8 cellular contexts compared by ENCODE assay signal in the genomic region with DNA sequence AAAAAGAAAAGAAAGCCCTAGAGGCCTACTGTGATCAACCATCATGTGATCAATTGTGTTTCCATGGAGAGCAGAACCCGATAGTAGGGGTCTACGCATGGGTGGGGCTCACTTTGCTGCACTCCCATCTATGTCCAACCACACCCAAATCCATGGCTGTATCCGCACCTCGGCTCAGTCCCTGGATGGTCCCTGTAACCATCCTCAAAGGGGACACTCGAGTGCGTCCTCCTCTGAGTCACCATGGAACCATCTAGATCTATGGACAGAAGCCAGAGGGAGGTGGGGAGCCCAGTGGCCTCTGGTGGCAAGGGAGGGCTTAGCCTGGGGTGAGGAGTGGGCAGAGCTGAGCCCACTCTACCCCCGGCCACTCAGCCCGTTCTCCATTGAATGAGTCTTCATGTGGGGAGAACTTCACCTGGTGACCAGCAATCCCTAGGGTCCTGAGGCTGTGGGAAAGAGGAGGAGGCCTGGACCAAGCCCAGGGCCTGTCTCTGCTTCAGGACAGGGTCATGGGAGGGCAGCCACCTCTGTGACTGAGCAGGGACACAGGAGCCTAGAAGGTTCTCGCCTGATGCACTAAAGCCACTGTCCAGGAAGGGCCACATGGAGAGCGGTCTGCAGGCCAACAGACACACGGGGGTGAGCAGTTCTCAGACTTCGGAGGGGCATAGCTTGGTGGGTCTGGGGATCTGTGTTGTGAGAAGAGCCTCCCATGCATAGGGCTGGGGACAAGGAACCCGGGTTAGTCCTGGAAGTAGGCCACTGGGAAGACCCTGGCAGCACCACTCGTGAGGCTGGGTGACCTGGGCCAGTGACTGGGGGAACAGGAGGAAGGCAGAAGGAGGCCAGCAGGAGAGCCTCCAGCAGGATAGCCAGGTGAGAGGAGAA. TPM values are rescaled to one million over a fixed set of nuclear protein-coding genes. Genes with fewer than 3 reads are reported as not detected.
DNase-seq lines count a peak whose midpoint lies in the region; ATAC-seq and TF ChIP-seq lines count a peak whose summit lies in the region.

No MANE protein-coding gene starts in this region.

- DNase-seq in effector memory CD4-positive, alpha-beta T cell: no peak
- DNase-seq in foreskin melanocyte: no peak
- no peak for DNase-seq in NCI-H2029 (lab: John Stamatoyannopoulos, UW)

- no peaks in the 10 kb centered on the region for H3F3A ChIP-seq in OCI-LY1 (ENCODE audit: insufficient read depth, low read length)
- H3F3A ChIP-seq in neural cell (ENCODE audit: insufficient read depth, low read length, poor library complexity, severe bottlenecking): no peaks in the 10 kb centered on the region

- H3K9me3 ChIP-seq in OCI-LY1 (ENCODE audit: low read length) (no peaks in the 10 kb centered on the region), neural cell (ENCODE audit: low read length) (no peaks in the 10 kb centered on the region)
- no peaks in the 10 kb centered on the region for H3K9me3 ChIP-seq in effector memory CD4-positive, alpha-beta T cell (ENCODE audit: control insufficient read depth, low read length)

- H3K9ac ChIP-seq in OCI-LY1 (ENCODE audit: low read length) (peak overlapping the region; percentile 79; the same call in 1 of the 2 replicates), neural cell (ENCODE audit: low read length) (peak overlapping the region; percentile 43)

- H3K79me2 ChIP-seq in OCI-LY1 (ENCODE audit: insufficient read depth, low read length) (no peaks in the 10 kb centered on the region), neural cell (replicated peaks; ENCODE audit: insufficient read depth, low read length) (no peaks in the 10 kb centered on the region)

- H3K4me3 ChIP-seq in OCI-LY1 (ENCODE audit: low read depth, low read length, poor library complexity, severe bottlenecking) (peak overlapping the region; percentile 74), neural cell (ENCODE audit: low read length) (peak overlapping the region; percentile 69)
- peak overlapping the region; percentile 90 for H3K4me3 ChIP-seq in effector memory CD4-positive, alpha-beta T cell (ENCODE audit: insufficient read depth, low read depth, low read length, poor library complexity, severe bottlenecking)

- no peak for TF ChIP-seq RAD21 in neural cell (conservative IDR thresholded peaks at IDR 0.05)

- no peaks in the 10 kb centered on the region for H3K9me2 ChIP-seq in OCI-LY1 (ENCODE audit: low read depth, low read length)
- H3K9me2 ChIP-seq in neural cell (ENCODE audit: insufficient read depth, low read length): no peaks in the 10 kb centered on the region

- no peaks in the 10 kb centered on the region for H3K27me3 ChIP-seq in OCI-LY1 (ENCODE audit: insufficient read depth, low read length)
- H3K27me3 ChIP-seq in effector memory CD4-positive, alpha-beta T cell (replicated peaks; ENCODE audit: control insufficient read depth, insufficient read depth, low read length, poor library complexity, severe bottlenecking): no peaks in the 10 kb centered on the region
- peaks cover 46% of the 10 kb centered on the region for H3K27me3 ChIP-seq in neural cell (ENCODE audit: insufficient read depth, low read depth, low read length)

- peak overlapping the region; percentile 78; the same call in 1 of the 2 replicates for H2AFZ ChIP-seq in OCI-LY1 (ENCODE audit: low read length)
- H2AFZ ChIP-seq in neural cell (ENCODE audit: low read depth, low read length): no peak overlapping the region

- H3K4me2 ChIP-seq in OCI-LY1 (ENCODE audit: low read length): peak overlapping the region; percentile 73
- no peak overlapping the region for H3K4me2 ChIP-seq in neural cell (ENCODE audit: low read length)

- H4K20me1 ChIP-seq in OCI-LY1 (ENCODE audit: insufficient read depth, low read length) (no peaks in the 10 kb centered on the region), neural cell (ENCODE audit: insufficient read depth) (no peaks in the 10 kb centered on the region)

- no peak for TF ChIP-seq CTCF in C4-2B (conservative IDR thresholded peaks at IDR 0.05)
- TF ChIP-seq CTCF in OCI-LY1 (IDR thresholded peaks at IDR 0.05; ENCODE audit: low read length): no peak
- no peak for TF ChIP-seq CTCF in neural cell (IDR thresholded peaks at IDR 0.05; ENCODE audit: poor library complexity, severe bottlenecking)

- H3K27ac ChIP-seq in C4-2B: peak overlapping the region; percentile 80; the same call in 1 of the 2 replicates
- H3K27ac ChIP-seq in OCI-LY1 (ENCODE audit: low read depth, low read length, poor library complexity, severe bottlenecking): no peak overlapping the region
- peak overlapping the region; percentile 87 for H3K27ac ChIP-seq in effector memory CD4-positive, alpha-beta T cell (ENCODE audit: insufficient read depth, low read length, poor library complexity, severe bottlenecking)
- H3K27ac ChIP-seq in neural cell (ENCODE audit: low read length): no peak overlapping the region

- H3K36me3 ChIP-seq in OCI-LY1 (ENCODE audit: insufficient read depth, low read length) (no peaks in the 10 kb centered on the region; the same call in 1 of the 2 replicates), neural cell (ENCODE audit: insufficient read depth, low read length) (no peaks in the 10 kb centered on the region)
- no peaks in the 10 kb centered on the region for H3K36me3 ChIP-seq in effector memory CD4-positive, alpha-beta T cell (ENCODE audit: control insufficient read depth, insufficient read depth, low read length)

- TF ChIP-seq EP300 in neural cell (conservative IDR thresholded peaks at IDR 0.05; ENCODE audit: poor library complexity, severe bottlenecking): no peak

- H3K4me1 ChIP-seq in OCI-LY1 (ENCODE audit: insufficient read depth, low read length, severe bottlenecking): peaks cover 12% of the 10 kb centered on the region
- peaks cover 20% of the 10 kb centered on the region for H3K4me1 ChIP-seq in effector memory CD4-positive, alpha-beta T cell (ENCODE audit: control insufficient read depth, insufficient read depth, low read length, poor library complexity, severe bottlenecking)

- ATAC-seq in HG02571 (IDR thresholded peaks at IDR 0.05; ENCODE audit: unreplicated experiment) (no peak), GM21737 (IDR thresholded peaks at IDR 0.05; ENCODE audit: unreplicated experiment) (no peak)

TF ChIP-seq in neural cell, 6 proteins besides CTCF, POLR2A, EP300 and RAD21:
- no peak for TF ChIP-seq SMC3 (conservative IDR thresholded peaks at IDR 0.05; ENCODE audit: poor library complexity)
TF ChIP-seq in neural cell: peak in this region for 0.

RNA-seq across cellular contexts. Expression of a gene that starts 19.3 kb away (rescaled TPM):
- polyA plus RNA-seq in neural cell: not detected in 2 replicates
- not detected in 2 replicates for polyA minus RNA-seq in neural cell

RNA-seq across cellular contexts. Expression of a gene that starts 42.3 kb away (rescaled TPM):
- 0.22 and 0.38 TPM in 2 replicates for polyA plus RNA-seq in neural cell
- polyA minus RNA-seq in neural cell: 0.24 and 0.35 TPM in 2 replicates

Comparison
In these comparisons a context has a peak if more than half of its experiments do, and no peak if none do; other contexts are left out.
1. H3K27ac ChIP-seq: peak in C4-2B (single experiment) and effector memory CD4-positive, alpha-beta T cell (single experiment); none in OCI-LY1 (single experiment) and neural cell (single experiment).
2. Peak in every context shown above with its lines, with median percentiles within 50 percentile points of each other: H3K4me3 ChIP-seq.